In genomic region chr7:3245077-3245476, GRCh38 we compare ENCODE assay signal across 11 cellular contexts.
"Had no signal": no experiment of that assay in that cellular context is flagged by ENCODE, and none has a peak within 500 bp of the region (broad histone marks: within the 10 kb centered on the region; RNA-seq: fewer than 3 reads in every experiment).

No MANE protein-coding gene starts in this region.

- H3K4me3 ChIP-seq: sigmoid colon had no signal

- H3K27ac Mint-ChIP-seq: activated CD4-positive, alpha-beta T cell treated with anti-CD3 and anti-CD28 coated beads for 36 hours; activated CD8-positive, alpha-beta T cell treated with anti-CD3 and anti-CD28 coated beads, Interleukin-2, amount 10 ng/mL, durations not matched to agents 7 days and 5 days; nephron progenitor cell; stimulated activated naive CD8-positive, alpha-beta T cell treated with anti-CD3 and anti-CD28 coated beads, Interleukin-15, amount 100 ng/mL, for 72 hours had no signal

- H3K27me3 ChIP-seq: foreskin keratinocyte, sigmoid colon had no signal

- H3K4me3 Mint-ChIP-seq: activated CD4-positive, alpha-beta T cell treated with anti-CD3 and anti-CD28 coated beads for 36 hours; activated CD8-positive, alpha-beta T cell treated with anti-CD3 and anti-CD28 coated beads, Interleukin-2, amount 10 ng/mL, durations not matched to agents 7 days and 5 days; nephron progenitor cell; stimulated activated naive CD8-positive, alpha-beta T cell treated with anti-CD3 and anti-CD28 coated beads, Interleukin-15, amount 100 ng/mL, for 72 hours had no signal

- H3K4me1 Mint-ChIP-seq: activated CD4-positive, alpha-beta T cell treated with anti-CD3 and anti-CD28 coated beads for 36 hours; stimulated activated naive CD8-positive, alpha-beta T cell treated with anti-CD3 and anti-CD28 coated beads, Interleukin-15, amount 100 ng/mL, for 72 hours had no signal

- H3K4me1 ChIP-seq: foreskin keratinocyte had no signal

- H3K36me3 ChIP-seq: sigmoid colon had no signal

- H3K27me3 Mint-ChIP-seq: activated CD4-positive, alpha-beta T cell treated with anti-CD3 and anti-CD28 coated beads for 36 hours; stimulated activated naive CD8-positive, alpha-beta T cell treated with anti-CD3 and anti-CD28 coated beads, Interleukin-15, amount 100 ng/mL, for 72 hours had no signal

- DNase-seq: activated CD4-positive, alpha-beta T cell treated with anti-CD3 and anti-CD28 coated beads for 36 hours; activated CD8-positive, alpha-beta memory T cell treated with anti-CD3 and anti-CD28 coated beads, Interleukin-2, amount 50 U/mL, for 48 hours; activated CD8-positive, alpha-beta T cell treated with anti-CD3 and anti-CD28 coated beads, Interleukin-2, amount 10 ng/mL, durations not matched to agents 7 days and 5 days; caudate nucleus; effector memory CD4-positive, alpha-beta T cell; head of caudate nucleus; nephron progenitor cell; sigmoid colon; stimulated activated CD4-positive, alpha-beta T cell treated with anti-CD3 and anti-CD28 coated beads, Interleukin-4, amount 100 ng/mL, for 4 hours; stimulated activated naive CD8-positive, alpha-beta T cell treated with anti-CD3 and anti-CD28 coated beads, Interleukin-15, amount 100 ng/mL, for 72 hours had no signal

- ATAC-seq: activated CD4-positive, alpha-beta T cell treated with anti-CD3 and anti-CD28 coated beads for 36 hours; activated CD8-positive, alpha-beta T cell treated with anti-CD3 and anti-CD28 coated beads, Interleukin-2, amount 10 ng/mL, durations not matched to agents 7 days and 5 days; stimulated activated naive CD8-positive, alpha-beta T cell treated with anti-CD3 and anti-CD28 coated beads, Interleukin-15, amount 100 ng/mL, for 72 hours had no signal

- H3K27ac ChIP-seq: foreskin keratinocyte had no signal
